Comparison of ENCODE assay signal across 2 cellular contexts in genomic region chr3:196406806-196407470, GRCh38.
A peak's percentile ranks its signal among the peaks of the same experiment; 100 is the strongest.
TF ChIP-seq lines count a peak whose summit lies in the region.

No MANE protein-coding gene starts in this region.

TF ChIP-seq in HCT116, 20 proteins besides CTCF, POLR2A, EP300 and RAD21:
- no peak for TF ChIP-seq TCF7L2 (IDR thresholded peaks at IDR 0.05; ENCODE audit: borderline replicate concordance, extremely low read depth, insufficient read depth, insufficient read length)
- no peak for TF ChIP-seq SP1 (IDR thresholded peaks at IDR 0.05; ENCODE audit: low read depth)
- TF ChIP-seq SIN3A (IDR thresholded peaks at IDR 0.05; ENCODE audit: low read depth) = no peak
- no peak for TF ChIP-seq ZBTB33 (IDR thresholded peaks at IDR 0.05; ENCODE audit: extremely low read depth, insufficient replicate concordance, low read length)

TF ChIP-seq in K562, 482 proteins besides CTCF, POLR2A, EP300 and RAD21:
- TF ChIP-seq NFYB (IDR thresholded peaks at IDR 0.05; ENCODE audit: extremely low read depth, insufficient read length) = peak; percentile 6
- peak; percentile 60 for TF ChIP-seq NFIC (IDR thresholded peaks at IDR 0.05)
- no peak for TF ChIP-seq CREM (IDR thresholded peaks at IDR 0.05; ENCODE audit: low read depth)
TF ChIP-seq in K562: peak in this region for 2.
